Comparison of ENCODE assay signal across 1 cellular context in genomic region chr7:135335628-135336139, GRCh38.
TF ChIP-seq lines count a peak whose summit lies in the region.

No MANE protein-coding gene starts in this region.

TF ChIP-seq in HepG2, 621 proteins besides CTCF, POLR2A, EP300 and RAD21 (continued from another document and continues in another):
- TF ChIP-seq SMYD3 (CRISPR knock-in tag; IDR thresholded peaks at IDR 0.05) (0 out of 2 replicates have a peak, but pooled peaks have one; percentile 77), SPEN (CRISPR knock-in tag; IDR thresholded peaks at IDR 0.05; ENCODE audit: low read depth) (no peak), TOE1 (CRISPR knock-in tag; IDR thresholded peaks at IDR 0.05) (no peak), SALL1 (CRISPR knock-in tag; IDR thresholded peaks at IDR 0.05) (peak; percentile 93), CEBPG (CRISPR knock-in tag; IDR thresholded peaks at IDR 0.05) (no peak), PHB2 (IDR thresholded peaks at IDR 0.05; ENCODE audit: partially characterized antibody) (no peak), SAP130 (CRISPR knock-in tag; IDR thresholded peaks at IDR 0.05; ENCODE audit: low read depth) (peak; percentile 70), ONECUT2 (CRISPR knock-in tag; IDR thresholded peaks at IDR 0.05) (no peak), ZNF709 (CRISPR knock-in tag; IDR thresholded peaks at IDR 0.05) (0 out of 2 replicates have a peak, but pooled peaks have one; percentile 30), ZNF354B (CRISPR knock-in tag; IDR thresholded peaks at IDR 0.05) (0 out of 2 replicates have a peak, but pooled peaks have one; percentile 80), ZNF12 (CRISPR knock-in tag; IDR thresholded peaks at IDR 0.05) (peak; percentile 10; the same call in 1 of the 2 replicates), ZFP36L1 (CRISPR knock-in tag; IDR thresholded peaks at IDR 0.05) (no peak), ZNF580 (CRISPR knock-in tag; IDR thresholded peaks at IDR 0.05; ENCODE audit: borderline replicate concordance, low read depth) (peak; percentile 73; the same call in 1 of the 2 replicates), HNRNPK (IDR thresholded peaks at IDR 0.05; ENCODE audit: low read depth, low read length, poor library complexity, severe bottlenecking) (no peak), ZNF570 (CRISPR knock-in tag; IDR thresholded peaks at IDR 0.05; ENCODE audit: borderline replicate concordance) (no peak), SETDB1 (CRISPR knock-in tag; IDR thresholded peaks at IDR 0.05; ENCODE audit: borderline replicate concordance) (no peak), ZNF75D (CRISPR knock-in tag; IDR thresholded peaks at IDR 0.05; ENCODE audit: borderline replicate concordance) (no peak), ZNF496 (CRISPR knock-in tag; IDR thresholded peaks at IDR 0.05; ENCODE audit: insufficient replicate concordance) (no peak), ZNF773 (CRISPR knock-in tag; IDR thresholded peaks at IDR 0.05; ENCODE audit: borderline replicate concordance) (no peak), DMAP1 (CRISPR knock-in tag; IDR thresholded peaks at IDR 0.05) (no peak), ATF4 (CRISPR knock-in tag; IDR thresholded peaks at IDR 0.05) (no peak), RXRB (CRISPR knock-in tag; IDR thresholded peaks at IDR 0.05; ENCODE audit: borderline replicate concordance) (peak; percentile 53), CREB1 (IDR thresholded peaks at IDR 0.05) (no peak), CREB1 (CRISPR knock-in tag; IDR thresholded peaks at IDR 0.05) (no peak), ARNT2 (CRISPR knock-in tag; IDR thresholded peaks at IDR 0.05; ENCODE audit: low read depth) (no peak), SRF (IDR thresholded peaks at IDR 0.05; ENCODE audit: low read depth, low read length) (no peak), ZNF431 (CRISPR knock-in tag; IDR thresholded peaks at IDR 0.05; ENCODE audit: borderline replicate concordance, low read depth) (no peak), SMAD9 (CRISPR knock-in tag; IDR thresholded peaks at IDR 0.05) (no peak), REST (IDR thresholded peaks at IDR 0.05; ENCODE audit: borderline replicate concordance in 1 of 2, low read depth in 1 of 2, low read length in 2 of 2) (peak; percentile 94 to 98), NFYC (CRISPR knock-in tag; IDR thresholded peaks at IDR 0.05) (0 out of 2 replicates have a peak, but pooled peaks have one; percentile 28), ZBTB42 (CRISPR knock-in tag; IDR thresholded peaks at IDR 0.05) (peak; percentile 66; the same call in 1 of the 2 replicates), ATF7 (IDR thresholded peaks at IDR 0.05) (no peak), ATF7 (CRISPR knock-in tag; IDR thresholded peaks at IDR 0.05) (no peak), ZNF432 (CRISPR knock-in tag; IDR thresholded peaks at IDR 0.05; ENCODE audit: borderline replicate concordance) (no peak), TCF12 (IDR thresholded peaks at IDR 0.05) (no peak), TCF12 (CRISPR knock-in tag; IDR thresholded peaks at IDR 0.05) (no peak), MED8 (CRISPR knock-in tag; IDR thresholded peaks at IDR 0.05; ENCODE audit: insufficient replicate concordance) (no peak), ZNF740 (CRISPR knock-in tag; IDR thresholded peaks at IDR 0.05) (no peak), SNRNP70 (IDR thresholded peaks at IDR 0.05; ENCODE audit: low read depth, low read length) (no peak), KDM5B (CRISPR knock-in tag; IDR thresholded peaks at IDR 0.05; ENCODE audit: borderline replicate concordance) (peak; percentile 70; the same call in 1 of the 2 replicates), GFI1 (CRISPR knock-in tag; IDR thresholded peaks at IDR 0.05; ENCODE audit: borderline replicate concordance) (peak; percentile 29; the same call in 1 of the 2 replicates), ZNF337 (CRISPR knock-in tag; IDR thresholded peaks at IDR 0.05; ENCODE audit: borderline replicate concordance, low read depth) (no peak), LRRFIP1 (CRISPR knock-in tag; conservative IDR thresholded peaks at IDR 0.05) (no peak), ZFYVE20 (CRISPR knock-in tag; IDR thresholded peaks at IDR 0.05; ENCODE audit: borderline replicate concordance, low read depth) (no peak), GTF2F1 (IDR thresholded peaks at IDR 0.05; ENCODE audit: low read length) (no peak), POLR2G (IDR thresholded peaks at IDR 0.05; ENCODE audit: low read depth, low read length) (no peak), PITX1 (CRISPR knock-in tag; IDR thresholded peaks at IDR 0.05) (peak; percentile 62), HOXA7 (CRISPR knock-in tag; IDR thresholded peaks at IDR 0.05) (no peak), PAWR (CRISPR knock-in tag; IDR thresholded peaks at IDR 0.05; ENCODE audit: borderline replicate concordance) (no peak), GATA4 (IDR thresholded peaks at IDR 0.05; ENCODE audit: borderline replicate concordance, low read depth) (no peak), THAP9 (CRISPR knock-in tag; IDR thresholded peaks at IDR 0.05; ENCODE audit: borderline replicate concordance) (no peak; the same call in 1 of the 2 replicates), ZNF784 (CRISPR knock-in tag; IDR thresholded peaks at IDR 0.05; ENCODE audit: borderline replicate concordance) (0 out of 2 replicates have a peak, but pooled peaks have one; percentile 39), KLF13 (CRISPR knock-in tag; IDR thresholded peaks at IDR 0.05) (no peak), ZNF468 (CRISPR knock-in tag; IDR thresholded peaks at IDR 0.05) (no peak), GLI4 (CRISPR knock-in tag; IDR thresholded peaks at IDR 0.05; ENCODE audit: borderline replicate concordance) (no peak), TBP (CRISPR knock-in tag; IDR thresholded peaks at IDR 0.05) (no peak), ATF7-NPFF (CRISPR knock-in tag; IDR thresholded peaks at IDR 0.05; ENCODE audit: low read depth) (no peak), ZNF18 (CRISPR knock-in tag; IDR thresholded peaks at IDR 0.05; ENCODE audit: insufficient replicate concordance) (no peak), NFRKB (IDR thresholded peaks at IDR 0.05) (no peak), ZNF329 (CRISPR knock-in tag; IDR thresholded peaks at IDR 0.05; ENCODE audit: low read depth) (no peak), TSC22D2 (CRISPR knock-in tag; IDR thresholded peaks at IDR 0.05; ENCODE audit: borderline replicate concordance) (peak; percentile 83; the same call in 1 of the 2 replicates), ZMAT3 (CRISPR knock-in tag; conservative IDR thresholded peaks at IDR 0.05) (peak; percentile 76), ZFP36L2 (CRISPR knock-in tag; IDR thresholded peaks at IDR 0.05) (0 out of 2 replicates have a peak, but pooled peaks have one; percentile 48), BORCS8-MEF2B (CRISPR knock-in tag; IDR thresholded peaks at IDR 0.05) (peak; percentile 93), ZNF660 (CRISPR knock-in tag; IDR thresholded peaks at IDR 0.05; ENCODE audit: borderline replicate concordance, low read depth) (0 out of 2 replicates have a peak, but pooled peaks have one; percentile 65), CENPX (CRISPR knock-in tag; IDR thresholded peaks at IDR 0.05) (no peak)
